In genomic region chr13:21567714-21568113, GRCh38 we compare ENCODE assay signal across 14 cellular contexts. TPM values are rescaled to one million over a fixed set of nuclear protein-coding genes. Genes with fewer than 3 reads are reported as not detected.
DNase-seq lines count a peak whose midpoint lies in the region; ATAC-seq, FAIRE-seq and TF ChIP-seq lines count a peak whose summit lies in the region.
"Had no signal": no experiment of that assay in that cellular context is flagged by ENCODE, and none has a peak within 500 bp of the region (broad histone marks: within the 10 kb centered on the region; RNA-seq: fewer than 3 reads in every experiment).

No MANE protein-coding gene starts in this region.

- H3K4me3 Mint-ChIP-seq in natural killer cell = peak overlapping the region; percentile 35
- H3K4me3 Mint-ChIP-seq: WTC11 had no signal

- peaks cover 33 to 40% of the 10 kb centered on the region in 2 donors for H3K4me1 Mint-ChIP-seq in natural killer cell

- TF ChIP-seq CTCF in natural killer cell (IDR thresholded peaks at IDR 0.05) (no peak), lower leg skin (IDR thresholded peaks at IDR 0.05) (no peak)

- H3K36me3 Mint-ChIP-seq in natural killer cell = peaks cover 11% of the 10 kb centered on the region

- H3K4me3 ChIP-seq in lower leg skin (ENCODE audit: low read depth, poor library complexity, severe bottlenecking) = no peak overlapping the region
- H3K4me3 ChIP-seq: coronary artery, SK-N-MC, thoracic aorta had no signal

- 81 to 83% methylated on average over 2 of the region's 2 CpGs for WGBS in lower leg skin, 2 donors

- no peaks in the 10 kb centered on the region for H3K9me3 Mint-ChIP-seq in natural killer cell

- DNase-seq in RCC 7860 (ENCODE audit: low spot score) (peak; percentile 39), natural killer cell (no peak), lower leg skin (ENCODE audit: low spot score in 2 of 2) (no peak), ureter (ENCODE audit: low spot score) (no peak)
- DNase-seq: anterior cingulate cortex; stimulated activated CD4-positive, alpha-beta T cell treated with anti-CD3 and anti-CD28 coated beads, Interleukin-12 subunit alpha, Interleukin-12 subunit beta, amount 100 ng/mL, for 4 hours had no signal

- no peaks in the 10 kb centered on the region for H3K27me3 Mint-ChIP-seq in natural killer cell (ENCODE audit: low read depth in 2 of 2)

- TF ChIP-seq POLR2A in lower leg skin (IDR thresholded peaks at IDR 0.05) = no peak

- peak; percentile 50 for FAIRE-seq in RCC 7860 (lab: Jason Lieb, UNC)

- intact Hi-C loops in natural killer cell (cut with micrococcal nuclease) = no loop called here
- intact Hi-C loops in lower leg skin (cut with DNase I; ENCODE audit: low total_unique reads) = no loop called here

- peak; percentile 74 for ATAC-seq in GM18858 (IDR thresholded peaks at IDR 0.05; ENCODE audit: unreplicated experiment)
- peak; percentile 56 for ATAC-seq in HG02678 (IDR thresholded peaks at IDR 0.05; ENCODE audit: unreplicated experiment)
- ATAC-seq in natural killer cell = peak in 2 of 3 donors; percentile 32 to 46
- no peak for ATAC-seq in HG02840 (IDR thresholded peaks at IDR 0.05; ENCODE audit: low FRiP score, unreplicated experiment)
- no peak for ATAC-seq in HG03342 (IDR thresholded peaks at IDR 0.05; ENCODE audit: unreplicated experiment)
- ATAC-seq: WTC11 had no signal

- H3K27ac Mint-ChIP-seq in natural killer cell = peak overlapping the region; percentile 4 to 70
- H3K27ac Mint-ChIP-seq: WTC11 had no signal

RNA-seq across cellular contexts. Expression of gene MICU2, which starts 36.3 kb away (rescaled TPM):
- 10 to 100 TPM; 40.2 to 47.1 (median 41.4) TPM for total RNA-seq in natural killer cell
- 100 to 1,000 TPM in 1 of 4 donors, 10 to 100 TPM in 3; 50.8 to 108 (median 77.4) TPM for total RNA-seq in lower leg skin
- total RNA-seq in ureter = 37.5 TPM

Comparison
In these comparisons a context has a peak if more than half of its experiments do, and no peak if none do; other contexts are left out.
1. ATAC-seq: peak in GM18858 (single experiment), HG02678 (single experiment) and natural killer cell (2 of 3); none in HG02840 (single experiment) and HG03342 (single experiment).